In genomic region chr13:21297914-21298831, GRCh38 we compare ENCODE assay signal across 8 cellular contexts.
DNase-seq lines count a peak whose midpoint lies in the region; ATAC-seq lines count a peak whose summit lies in the region.

No MANE protein-coding gene starts in this region.

- peak overlapping the region; percentile 69 to 87 (median 80) for H3K9ac ChIP-seq in BLaER1 treated with 17β-estradiol and CSF1 and Interleukin-3, amounts not matched to agents 10 nM and 100 nM

- H3K9me3 ChIP-seq in BLaER1 treated with 17β-estradiol and CSF1 and Interleukin-3, amounts not matched to agents 10 nM and 100 nM (replicated peaks in 1 of 11), result no peaks in the 10 kb centered on the region

- peaks cover 6% of the 10 kb centered on the region for H3K36me3 Mint-ChIP-seq in activated CD4-positive, alpha-beta T cell treated with anti-CD3 and anti-CD28 coated beads, Interleukin-2, amount 10 ng/mL, durations not matched to agents 24 days and 14 days (ENCODE audit: low read depth)

- peaks cover 0 to 6% (median 0%) of the 10 kb centered on the region in 11 experiments; a peak in 1 of 22 replicates for H4K20me1 ChIP-seq in BLaER1 treated with 17β-estradiol and CSF1 and Interleukin-3, amounts not matched to agents 10 nM and 100 nM

- H3K27me3 Mint-ChIP-seq in activated CD4-positive, alpha-beta T cell treated with anti-CD3 and anti-CD28 coated beads, Interleukin-2, amount 10 ng/mL, durations not matched to agents 24 days and 14 days, result no peaks in the 10 kb centered on the region

- H3K36me3 ChIP-seq in BLaER1 treated with 17β-estradiol and CSF1 and Interleukin-3, amounts not matched to agents 10 nM and 100 nM, result peaks cover 0 to 9% (median 6%) of the 10 kb centered on the region in 11 experiments; a peak in 13 of 22 replicates

- peak overlapping the region; percentile 71 to 96 (median 84) for H3K4me3 ChIP-seq in BLaER1 treated with 17β-estradiol and CSF1 and Interleukin-3, amounts not matched to agents 10 nM and 100 nM

- H3K4me3 Mint-ChIP-seq in activated CD4-positive, alpha-beta T cell treated with anti-CD3 and anti-CD28 coated beads, Interleukin-2, amount 10 ng/mL, durations not matched to agents 24 days and 14 days, result peak overlapping the region; percentile 95

- peaks cover 26% of the 10 kb centered on the region for H3K4me1 Mint-ChIP-seq in activated CD4-positive, alpha-beta T cell treated with anti-CD3 and anti-CD28 coated beads, Interleukin-2, amount 10 ng/mL, durations not matched to agents 24 days and 14 days

- no peaks in the 10 kb centered on the region for H3K27me3 ChIP-seq in BLaER1 treated with 17β-estradiol and CSF1 and Interleukin-3, amounts not matched to agents 10 nM and 100 nM

- peaks cover 19 to 25% (median 23%) of the 10 kb centered on the region in 10 experiments for H3K4me1 ChIP-seq in BLaER1 treated with 17β-estradiol and CSF1 and Interleukin-3, amounts not matched to agents 10 nM and 100 nM

- H3K4me2 ChIP-seq in BLaER1 treated with 17β-estradiol and CSF1 and Interleukin-3, amounts not matched to agents 10 nM and 100 nM, result peak overlapping the region; percentile 80 to 96 (median 88)

- H3K9me3 Mint-ChIP-seq in activated CD4-positive, alpha-beta T cell treated with anti-CD3 and anti-CD28 coated beads, Interleukin-2, amount 10 ng/mL, durations not matched to agents 24 days and 14 days, result no peaks in the 10 kb centered on the region

- peak; percentile 93 for ATAC-seq in HG03457 (IDR thresholded peaks at IDR 0.05; ENCODE audit: unreplicated experiment)

- peak overlapping the region; percentile 29 to 77 (median 54); a peak in 21 of 22 replicates for H3K27ac ChIP-seq in BLaER1 treated with 17β-estradiol and CSF1 and Interleukin-3, amounts not matched to agents 10 nM and 100 nM

- intact Hi-C loops in activated CD4-positive, alpha-beta T cell treated with anti-CD3 and anti-CD28 coated beads, Interleukin-2, amount 10 ng/mL, durations not matched to agents 24 days and 14 days (cut with micrococcal nuclease), result loop anchor here (1.0 to 5.0 kb wide), 8 partner anchors 18 to 355 kb away; partner anchors contain the start of genes MICU2, MRPL57 and SKA3

- H3K27ac Mint-ChIP-seq in activated CD4-positive, alpha-beta T cell treated with anti-CD3 and anti-CD28 coated beads, Interleukin-2, amount 10 ng/mL, durations not matched to agents 24 days and 14 days, result peak overlapping the region; percentile 92

- DNase-seq in GM19240 (ENCODE audit: insufficient read length, low spot score) (peak; percentile 83), NCI-H510A treated with DMSO at 0.1 percent for 48 hours (lab: John Stamatoyannopoulos, UW) (peak; percentile 67), dedifferentiated amniotic fluid mesenchymal stem cell (ENCODE audit: extremely low spot score) (peak; percentile 88), left kidney (ENCODE audit: low read depth, low spot score) (peak; percentile 97)
- peak; percentile 96 for DNase-seq in activated CD4-positive, alpha-beta T cell treated with anti-CD3 and anti-CD28 coated beads, Interleukin-2, amount 10 ng/mL, durations not matched to agents 24 days and 14 days
- peak; percentile 85 for DNase-seq in stimulated activated CD4-positive, alpha-beta T cell treated with anti-CD3 and anti-CD28 coated beads, Interleukin-1b, Interleukin-23, amount 100 ng/mL, for 48 hours

Comparison
In these comparisons a context has a peak if more than half of its experiments do, and no peak if none do; other contexts are left out.
1. Peak in every context shown above with its lines: DNase-seq, ATAC-seq, H3K4me3 ChIP-seq and H3K27ac ChIP-seq.